8 cellular contexts compared by ENCODE assay signal in the genomic region with DNA sequence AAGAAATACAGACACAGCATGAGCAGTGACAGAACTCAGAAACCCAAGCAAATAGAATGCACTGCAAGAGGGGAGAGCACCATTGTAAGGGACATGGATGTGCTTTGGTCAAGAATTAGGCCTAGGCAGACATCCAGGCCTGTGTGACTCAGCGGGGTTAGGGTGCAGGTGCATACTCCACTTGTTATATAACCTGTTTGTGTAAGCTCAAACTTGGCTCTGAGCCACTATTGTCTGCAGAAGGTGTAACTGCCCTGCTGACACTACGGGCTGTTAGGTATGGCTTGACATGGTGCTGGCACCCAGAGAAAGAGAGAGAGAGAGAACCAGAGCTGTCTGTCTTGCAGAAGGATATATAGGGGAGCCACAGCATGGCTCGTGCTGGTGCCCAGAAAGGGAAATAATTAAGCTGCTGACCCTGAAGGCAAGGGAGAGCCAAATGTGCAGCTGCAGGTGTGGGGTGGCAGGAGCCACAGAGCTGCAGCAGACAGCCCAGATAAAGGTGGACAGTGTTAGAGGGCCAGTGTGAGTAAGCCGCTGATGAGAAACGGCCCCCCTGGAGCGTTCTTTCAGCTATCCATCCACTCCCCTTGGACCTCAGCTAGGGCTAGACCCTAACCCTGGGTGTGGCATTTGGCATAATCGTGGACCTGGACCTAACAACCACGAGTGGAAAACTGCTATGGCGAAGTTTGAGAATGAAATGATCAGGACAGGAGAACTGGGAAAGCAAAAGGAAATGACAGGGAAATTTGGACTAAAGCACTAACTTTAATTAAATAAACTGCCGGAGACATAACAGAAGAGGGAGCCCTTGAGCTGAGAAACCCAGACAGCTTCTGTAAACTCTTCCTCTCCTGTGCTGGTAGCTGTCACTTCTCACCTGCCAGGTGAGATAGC.
A peak's percentile ranks its signal among the peaks of the same experiment; 100 is the strongest.
DNase-seq lines count a peak whose midpoint lies in the region; ATAC-seq lines count a peak whose summit lies in the region.

No MANE protein-coding gene starts in this region.

- peaks cover 0 to 3% (median 0%) of the 10 kb centered on the region in 5 donors for H3K36me3 ChIP-seq in subcutaneous abdominal adipose tissue (ENCODE audit: control insufficient read depth in 5 of 5, insufficient read depth in 5 of 5, low read length in 5 of 5)

- intact Hi-C loops in left cardiac atrium (cut with DNase I): no loop called here

- peak; percentile 46 for ATAC-seq in HG02588 (IDR thresholded peaks at IDR 0.05; ENCODE audit: unreplicated experiment)
- peak; percentile 30 to 53 for ATAC-seq in left cardiac atrium

- H3K4me3 ChIP-seq in subcutaneous abdominal adipose tissue (ENCODE audit: low read depth in 1 of 5, low read length in 5 of 5): peak overlapping the region in 3 of 5 donors; percentile 11 to 38 (median 22)

- DNase-seq in DMS79 treated with DMSO at 0.1 percent for 48 hours (lab: John Stamatoyannopoulos, UW): peak; percentile 59
- DNase-seq in DMS79 (lab: John Stamatoyannopoulos, UW): no peak
- DNase-seq in NCI-H1694 treated with DMSO at 0.1 percent for 48 hours (lab: John Stamatoyannopoulos, UW): peak; percentile 32
- DNase-seq in UCSD-AML1 (lab: John Stamatoyannopoulos, UW; ENCODE audit: unreplicated experiment): peak; percentile 8
- no peak for DNase-seq in left cardiac atrium
- DNase-seq in activated effector memory CD4-positive, alpha-beta T cell treated with anti-CD3 and anti-CD28 coated beads, Interleukin-2, amount 50 U/mL, for 16 hours: no peak

- no peaks in the 10 kb centered on the region for H3K27me3 ChIP-seq in subcutaneous abdominal adipose tissue (ENCODE audit: control insufficient read depth in 5 of 5, insufficient read depth in 4 of 5, low read length in 5 of 5)

- peaks cover 0 to 5% (median 0%) of the 10 kb centered on the region in 5 donors for H3K9me3 ChIP-seq in subcutaneous abdominal adipose tissue (ENCODE audit: control insufficient read depth in 5 of 5, low read length in 5 of 5)

- peaks cover 0 to 20% (median 13%) of the 10 kb centered on the region in 5 donors for H3K4me1 ChIP-seq in subcutaneous abdominal adipose tissue (ENCODE audit: control insufficient read depth in 5 of 5, insufficient read depth in 5 of 5, low read length in 5 of 5)

- H3K9ac ChIP-seq in subcutaneous abdominal adipose tissue (ENCODE audit: low read length in 5 of 5): no peak overlapping the region

- H3K27ac ChIP-seq in subcutaneous abdominal adipose tissue (ENCODE audit: low read depth, low read length): peak overlapping the region; percentile 9

Comparison
In these comparisons a context has a peak if more than half of its experiments do, and no peak if none do; other contexts are left out.
1. DNase-seq: peak in DMS79 treated with DMSO at 0.1 percent for 48 hours (single experiment), NCI-H1694 treated with DMSO at 0.1 percent for 48 hours (single experiment) and UCSD-AML1 (single experiment); none in DMS79 (single experiment), left cardiac atrium (single experiment) and activated effector memory CD4-positive, alpha-beta T cell treated with anti-CD3 and anti-CD28 coated beads, Interleukin-2, amount 50 U/mL, for 16 hours (single experiment).